Comparison of ENCODE assay signal across 14 cellular contexts in genomic region chr10:80552151-80552646, GRCh38. TPM values are rescaled to one million over a fixed set of nuclear protein-coding genes. Genes with fewer than 3 reads are reported as not detected.
A peak's percentile ranks its signal among the peaks of the same experiment; 100 is the strongest.
DNase-seq lines count a peak whose midpoint lies in the region; ATAC-seq and TF ChIP-seq lines count a peak whose summit lies in the region.
"Had no signal": no experiment of that assay in that cellular context is flagged by ENCODE, and none has a peak within 500 bp of the region (broad histone marks: within the 10 kb centered on the region; RNA-seq: fewer than 3 reads in every experiment).

No MANE protein-coding gene starts in this region.

- H3K27me3 ChIP-seq in heart left ventricle (peaks cover 0 to 2% (median 0%) of the 10 kb centered on the region in 9 donors), neural progenitor cell (no peaks in the 10 kb centered on the region)

- H4K20me1 ChIP-seq in neural progenitor cell (ENCODE audit: low read depth) (no peaks in the 10 kb centered on the region), OCI-LY7 (ENCODE audit: insufficient read depth, low read length) (no peaks in the 10 kb centered on the region)

- WGBS in heart left ventricle, 4 donors, result 8 to 26% (median 11%) methylated on average over 5 of the region's 5 CpGs

- H3K4me3 Mint-ChIP-seq in neural progenitor cell, result no peak overlapping the region
- H3K4me3 Mint-ChIP-seq: activated B cell treated with CpG ODN at 0.5 μM for 24 hours; activated T-cell treated with anti-CD3 and anti-CD28 coated beads, Interleukin-2, amount 50 U/mL, for 72 hours; natural killer cell had no signal

- H3K9me3 ChIP-seq in heart left ventricle, result peaks cover 0 to 3% (median 0%) of the 10 kb centered on the region in 12 donors
- no peaks in the 10 kb centered on the region for H3K9me3 ChIP-seq in neural progenitor cell (ENCODE audit: low read depth)
- H3K9me3 ChIP-seq in OCI-LY7 (ENCODE audit: low read length), result no peaks in the 10 kb centered on the region

- H3K4me3 ChIP-seq in heart left ventricle, result no peak overlapping the region
- peak overlapping the region; percentile 18 for H3K4me3 ChIP-seq in neural progenitor cell
- no peak overlapping the region for H3K4me3 ChIP-seq in OCI-LY7 (ENCODE audit: low read depth, low read length, poor library complexity, severe bottlenecking)

- H3K9me2 ChIP-seq in OCI-LY7 (ENCODE audit: insufficient read depth, low read length), result no peaks in the 10 kb centered on the region

- intact Hi-C loops in heart left ventricle (cut with DNase I) (no loop called here), OCI-LY7 (cut with micrococcal nuclease; ENCODE audit: unreplicated experiment) (no loop called here)

- no peaks in the 10 kb centered on the region for H3K79me2 ChIP-seq in neural progenitor cell (ENCODE audit: low read depth)
- no peaks in the 10 kb centered on the region for H3K79me2 ChIP-seq in OCI-LY7 (ENCODE audit: insufficient read depth, low read depth, low read length)

- BruUV-seq in OCI-LY7 (replicated peaks; lab: Mats Ljungman, UMichigan), result no TSS peak

- POLR2A ChIA-PET in OCI-LY7 (lab: Charles Lee), result no interaction called here

- H3K4me1 ChIP-seq in heart left ventricle (peaks cover 0 to 17% (median 6%) of the 10 kb centered on the region in 12 donors), neural progenitor cell (peaks cover 40% of the 10 kb centered on the region), OCI-LY7 (ENCODE audit: insufficient read depth, low read length, poor library complexity, severe bottlenecking) (no peaks in the 10 kb centered on the region)

- peak; percentile 71 to 96 (median 79) for ATAC-seq in heart left ventricle
- ATAC-seq: activated T-cell treated with anti-CD3 and anti-CD28 coated beads, Interleukin-2, amount 50 U/mL, for 72 hours; natural killer cell had no signal

- peak overlapping the region; percentile 66 for H3K4me2 ChIP-seq in neural progenitor cell
- no peak overlapping the region for H3K4me2 ChIP-seq in OCI-LY7 (ENCODE audit: low read length)

- no peak overlapping the region for H2AFZ ChIP-seq in neural progenitor cell (replicated peaks)
- no peak overlapping the region for H2AFZ ChIP-seq in OCI-LY7 (ENCODE audit: low read length)

- TF ChIP-seq CTCF in heart left ventricle (IDR thresholded peaks at IDR 0.05) (no peak), neural progenitor cell (IDR thresholded peaks at IDR 0.05) (no peak), OCI-LY7 (conservative IDR thresholded peaks at IDR 0.05; ENCODE audit: low read length) (no peak)

- H3K36me3 ChIP-seq in heart left ventricle, result no peaks in the 10 kb centered on the region
- H3K36me3 ChIP-seq in neural progenitor cell, result no peaks in the 10 kb centered on the region
- no peaks in the 10 kb centered on the region for H3K36me3 ChIP-seq in OCI-LY7 (ENCODE audit: insufficient read depth, low read length)

- peak overlapping the region; percentile 26 for H3K27ac Mint-ChIP-seq in neural progenitor cell
- H3K27ac Mint-ChIP-seq: activated B cell treated with CpG ODN at 0.5 μM for 24 hours; activated T-cell treated with anti-CD3 and anti-CD28 coated beads, Interleukin-2, amount 50 U/mL, for 72 hours; natural killer cell had no signal

- peaks cover 34% of the 10 kb centered on the region for H3F3A ChIP-seq in neural progenitor cell (ENCODE audit: low read depth)

- H3K36me3 Mint-ChIP-seq in neural progenitor cell, result no peaks in the 10 kb centered on the region
- H3K36me3 Mint-ChIP-seq: natural killer cell had no signal

- H3K27me3 Mint-ChIP-seq in neural progenitor cell (ENCODE audit: insufficient read depth, low read depth), result peaks cover 6% of the 10 kb centered on the region

- no peak for TF ChIP-seq POLR2A in heart left ventricle (IDR thresholded peaks at IDR 0.05)

- peak overlapping the region in 9 of 12 donors; percentile 3 to 72 (median 56) for H3K27ac ChIP-seq in heart left ventricle
- peak overlapping the region; percentile 98 for H3K27ac ChIP-seq in neural progenitor cell
- no peak overlapping the region for H3K27ac ChIP-seq in OCI-LY7 (ENCODE audit: low read depth, low read length, poor library complexity, severe bottlenecking)

- H3K4me1 Mint-ChIP-seq in neural progenitor cell, result peaks cover 19% of the 10 kb centered on the region
- H3K4me1 Mint-ChIP-seq: natural killer cell had no signal

- H3K9ac ChIP-seq in neural progenitor cell, result no peak overlapping the region

- H3K9me3 Mint-ChIP-seq in neural progenitor cell, result no peaks in the 10 kb centered on the region
- H3K9me3 Mint-ChIP-seq: activated B cell treated with CpG ODN at 0.5 μM for 24 hours; activated T-cell treated with anti-CD3 and anti-CD28 coated beads, Interleukin-2, amount 50 U/mL, for 72 hours; natural killer cell had no signal

- DNase-seq in DMS53 treated with DMSO at 0.1 percent for 48 hours (lab: John Stamatoyannopoulos, UW; ENCODE audit: unreplicated experiment) (peak; percentile 76), NCI-H2196 treated with DMSO at 0.1 percent for 48 hours (lab: John Stamatoyannopoulos, UW; ENCODE audit: unreplicated experiment) (peak; percentile 57), heart left ventricle (peak in 4 of 5 donors; percentile 43 to 70 (median 52)), neural progenitor cell (ENCODE audit: low spot score) (peak; percentile 89), OCI-LY7 (ENCODE audit: low spot score) (no peak), NCI-H2227 treated with DMSO at 0.1 percent for 48 hours (lab: John Stamatoyannopoulos, UW) (no peak), NCI-H1105 (lab: John Stamatoyannopoulos, UW) (no peak), GOT3 (lab: John Stamatoyannopoulos, UW) (no peak)
- DNase-seq: activated B cell treated with CpG ODN at 0.5 μM for 24 hours; activated T-cell treated with anti-CD3 and anti-CD28 coated beads, Interleukin-2, amount 50 U/mL, for 72 hours; natural killer cell; NCI-H2029; SHP77 treated with DMSO at 0.1 percent for 48 hours; stimulated activated CD4-positive, alpha-beta T cell treated with anti-CD3 and anti-CD28 coated beads, Interleukin-12 subunit alpha, Interleukin-12 subunit beta, amount 100 ng/mL, for 4 hours had no signal

- CTCF ChIA-PET in OCI-LY7 (lab: Charles Lee; ENCODE audit: unreplicated experiment), result no interaction called here

RNA-seq across cellular contexts. Expression of gene SH2D4B, which starts 14.5 kb away (rescaled TPM):
- total RNA-seq in heart left ventricle, result under 1 TPM in 1 of 9 donors, not detected in 8; 0.19 TPM
- polyA plus RNA-seq in heart left ventricle, result not detected
- 0.06 and 0.11 TPM in 2 replicates for total RNA-seq in neural progenitor cell (ENCODE audit: low replicate concordance)
- 0.03 TPM in 1 of 2 replicates, not detected in the other for total RNA-seq in OCI-LY7 (2014; rRNA removed; shearing (Covaris generic))
- not detected in 2 replicates for total RNA-seq in OCI-LY7 (2022)
- total RNA-seq: activated B cell treated with CpG ODN at 0.5 μM for 24 hours had no signal

Comparison
In these comparisons a context has a peak if more than half of its experiments do, and no peak if none do; other contexts are left out.
1. DNase-seq: peak in DMS53 treated with DMSO at 0.1 percent for 48 hours (single experiment), NCI-H2196 treated with DMSO at 0.1 percent for 48 hours (single experiment), heart left ventricle (4 of 5) and neural progenitor cell (single experiment); none in OCI-LY7 (single experiment), NCI-H2227 treated with DMSO at 0.1 percent for 48 hours (single experiment), NCI-H1105 (single experiment) and GOT3 (single experiment).